Comparison of ENCODE assay signal across 16 cellular contexts in the genomic region with DNA sequence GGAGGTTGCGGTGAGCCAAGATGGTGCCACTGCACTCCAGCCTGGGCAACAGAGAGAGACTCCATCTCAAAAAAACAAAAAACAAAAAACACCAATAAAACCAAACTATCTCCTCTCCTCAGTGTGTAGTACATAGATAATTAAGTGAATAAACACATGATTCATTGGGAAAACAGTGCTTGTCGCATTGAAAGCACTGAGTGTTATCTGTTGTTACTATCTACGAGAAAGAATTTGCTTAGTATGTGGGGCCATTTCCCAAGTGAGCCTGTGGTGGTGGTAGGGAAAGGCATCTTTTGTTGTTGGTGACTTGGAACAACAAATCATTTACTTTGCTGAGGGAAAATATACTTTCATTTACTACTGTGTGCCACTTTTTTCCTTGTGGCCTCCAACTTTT. TPM values are rescaled to one million over a fixed set of nuclear protein-coding genes. Genes with fewer than 3 reads are reported as not detected.
DNase-seq lines count a peak whose midpoint lies in the region; ATAC-seq, FAIRE-seq and TF ChIP-seq lines count a peak whose summit lies in the region.
"Had no signal": no experiment of that assay in that cellular context is flagged by ENCODE, and none has a peak within 500 bp of the region (broad histone marks: within the 10 kb centered on the region; RNA-seq: fewer than 3 reads in every experiment).

No MANE protein-coding gene starts in this region.

- intact Hi-C loops in GM12878 (cut with micrococcal nuclease; ENCODE audit: unreplicated experiment), result no loop called here
- intact Hi-C loops in stomach (cut with DNase I; ENCODE audit: low total_unique reads), result no loop called here
- intact Hi-C loops in testis (cut with DNase I; ENCODE audit: low total_unique reads), result no loop called here

- in situ Hi-C loops in GM12878 (cut with MboI), result no loop called here

- ATAC-seq in GM12878, result no peak
- ATAC-seq in GM19324 (IDR thresholded peaks at IDR 0.05; ENCODE audit: low FRiP score, unreplicated experiment), result no peak
- ATAC-seq: stimulated activated naive B cell treated with anti-CD40 and anti-IgM and Interleukin-4, amounts not matched to agents 10 μg/mL and 1 μg/mL and 100 μg/mL, for 72 hours had no signal

- H2AFZ ChIP-seq in GM12878 (ENCODE audit: control insufficient read depth, low read depth, low read length), result no peak overlapping the region

- H3K36me3 ChIP-seq in GM12878 (ENCODE audit: control insufficient read depth in 2 of 2, insufficient read depth in 2 of 2, low read length in 1 of 2) (peaks cover 2 to 16% of the 10 kb centered on the region in 2 experiments; a peak in 3 of 4 replicates), stomach (peaks cover 0 to 25% (median 15%) of the 10 kb centered on the region in 4 donors), testis (ENCODE audit: low read depth, missing control alignments) (no peaks in the 10 kb centered on the region)
- H3K36me3 ChIP-seq: colonic mucosa had no signal

- no peaks in the 10 kb centered on the region for H3K9me3 ChIP-seq in GM12878 (replicated peaks; ENCODE audit: control insufficient read depth, insufficient read depth, low read length)
- no peaks in the 10 kb centered on the region for H3K9me3 ChIP-seq in stomach
- H3K9me3 ChIP-seq in testis, result no peaks in the 10 kb centered on the region
- H3K9me3 ChIP-seq: colonic mucosa had no signal

- SMC1A ChIA-PET in GM12878 (lab: Charles Lee; ENCODE audit: uncharacterized antibody, unreplicated experiment), result no interaction called here

- RAD21 ChIA-PET in GM12878 (lab: Charles Lee; ENCODE audit: unreplicated experiment), result no interaction called here

- H4K20me1 ChIP-seq in GM12878 (ENCODE audit: control insufficient read depth, insufficient read depth), result no peaks in the 10 kb centered on the region

- peaks cover 12% of the 10 kb centered on the region for H3K79me2 ChIP-seq in GM12878 (ENCODE audit: control insufficient read depth, insufficient read depth, low read length)

- no peak for TF ChIP-seq CTCF in AG09319 (IDR thresholded peaks at IDR 0.05; ENCODE audit: low read depth, low read length)
- TF ChIP-seq CTCF in GM12878 (IDR thresholded peaks at IDR 0.05 in 2 of 3, conservative IDR thresholded peaks at IDR 0.05 in 1 of 3; ENCODE audit: control insufficient read depth in 2 of 3, extremely low read depth in 1 of 3, insufficient read depth in 1 of 3, low read depth in 3 of 3, low read length in 3 of 3), result no peak
- TF ChIP-seq CTCF in stomach (IDR thresholded peaks at IDR 0.05), result no peak
- TF ChIP-seq CTCF in testis (IDR thresholded peaks at IDR 0.05), result no peak

- DNase-seq in AG09319 (ENCODE audit: extremely low read depth, low read depth), result peak; percentile 10
- peak; percentile 52 for DNase-seq in LHCN-M2 (ENCODE audit: low read depth)
- no peak for DNase-seq in GM12878 (ENCODE audit: low read depth, low spot score)
- DNase-seq in lung microvascular endothelial cell (ENCODE audit: low read depth in 2 of 2), result peak; percentile 31 to 53
- no peak for DNase-seq in globus pallidus (ENCODE audit: low spot score)
- DNase-seq in stomach, result no peak
- no peak for DNase-seq in testis
- DNase-seq: activated CD8-positive, alpha-beta memory T cell treated with anti-CD3 and anti-CD28 coated beads, Interleukin-2, amount 50 U/mL, for 48 hours; activated naive CD8-positive, alpha-beta T cell treated with anti-CD3 and anti-CD28 coated beads, Interleukin-2, amount 10 ng/mL, durations not matched to agents 7 days and 5 days; CD4-positive, alpha-beta T cell; colonic mucosa; NCI-H1436; NCI-H446 treated with DMSO at 0.1 percent for 48 hours; stimulated activated CD4-positive, alpha-beta T cell treated with anti-CD3 and anti-CD28 coated beads, Interleukin-4, amount 100 ng/mL, for 24 hours; stimulated activated naive B cell treated with anti-CD40 and anti-IgM and Interleukin-4, amounts not matched to agents 10 μg/mL and 1 μg/mL and 100 μg/mL, for 72 hours had no signal

- peak; percentile 18 for FAIRE-seq in GM12878 (lab: Jason Lieb, UNC)

- POLR2A ChIA-PET in GM12878 (lab: Charles Lee), result no interaction called here

- no peak overlapping the region for H3K4me2 ChIP-seq in GM12878 (ENCODE audit: control insufficient read depth, insufficient read depth)

- no peak for TF ChIP-seq POLR2A in GM12878 (IDR thresholded peaks at IDR 0.05; ENCODE audit: low read depth, low read length)
- no peak for TF ChIP-seq POLR2A in stomach (IDR thresholded peaks at IDR 0.05)
- no peak for TF ChIP-seq POLR2A in testis (IDR thresholded peaks at IDR 0.05)

- no peak overlapping the region for H3K9ac ChIP-seq in GM12878 (ENCODE audit: control insufficient read depth, insufficient read depth, low read length)

- no TSS peak for BruUV-seq in GM12878 (replicated peaks; lab: Mats Ljungman, UMichigan)

- WGBS in GM12878 (ENCODE audit: insufficient coverage, insufficient replicate concordance, low lambda C conversion rate, missing lambda C conversion rate), result 98% methylated on average over 3 of the region's 3 CpGs
- WGBS in stomach, 5 donors, result 61 to 81% (median 71%) methylated on average over 3 of the region's 3 CpGs
- 83 to 85% methylated on average over 3 of the region's 3 CpGs for WGBS in testis, 2 donors

- TF ChIP-seq EP300 in GM12878 (IDR thresholded peaks at IDR 0.05; ENCODE audit: borderline replicate concordance in 1 of 2, control insufficient read depth in 1 of 2, low read depth in 2 of 2, low read length in 2 of 2), result no peak
- TF ChIP-seq EP300 in stomach (IDR thresholded peaks at IDR 0.05), result no peak

- H3K27ac ChIP-seq in GM12878 (ENCODE audit: control insufficient read depth, insufficient read depth), result no peak overlapping the region
- no peak overlapping the region for H3K27ac ChIP-seq in stomach
- H3K27ac ChIP-seq in testis, result no peak overlapping the region
- H3K27ac ChIP-seq: colonic mucosa had no signal

- H3K27me3 ChIP-seq in GM12878 (replicated peaks in 1 of 2; ENCODE audit: control insufficient read depth in 2 of 2, insufficient read depth in 2 of 2, low read length in 1 of 2) (no peaks in the 10 kb centered on the region), stomach (no peaks in the 10 kb centered on the region), testis (no peaks in the 10 kb centered on the region)
- H3K27me3 ChIP-seq: colonic mucosa had no signal

- TF ChIP-seq RAD21 in GM12878 (IDR thresholded peaks at IDR 0.05; ENCODE audit: insufficient read depth, low read depth, low read length), result no peak

- CTCF ChIA-PET in GM12878 (lab: Yijun Ruan, JAX), result interaction anchor here (1.7 kb wide), 1 partner anchor 81 kb away, joined by 7 read pairs; no protein-coding TSS in a partner anchor

- H3K4me1 ChIP-seq in GM12878 (ENCODE audit: control insufficient read depth, insufficient read depth, low read length), result no peaks in the 10 kb centered on the region
- peaks cover 0 to 58% (median 28%) of the 10 kb centered on the region in 4 donors for H3K4me1 ChIP-seq in stomach
- peaks cover 5% of the 10 kb centered on the region for H3K4me1 ChIP-seq in testis
- H3K4me1 ChIP-seq: colonic mucosa had no signal

- H3K4me3 ChIP-seq in GM12878, result no peak overlapping the region
- H3K4me3 ChIP-seq in stomach, result no peak overlapping the region
- H3K4me3 ChIP-seq in testis, result no peak overlapping the region
- H3K4me3 ChIP-seq: colonic mucosa had no signal

RNA-seq across cellular contexts. Expression of a gene that starts 42.6 kb away (rescaled TPM):
- 13.7 and 18.8 TPM in 2 replicates for total RNA-seq in LHCN-M2 (2014; rRNA removed)
- polyA plus RNA-seq in LHCN-M2 (2012), result 5.4 TPM
- total RNA-seq in GM12878 (2013; cell fraction: nucleolus; rRNA removed), result 24.9 and 25.6 TPM in 2 replicates
- 11.4 and 14.3 TPM in 2 replicates for total RNA-seq in GM12878 (2014; rRNA removed)
- total RNA-seq in GM12878 (2014; rRNA removed; fragmentation: Illumina TruSeq; extraction: Trizol), result 23.7 and 24.8 TPM in 2 replicates
- 14.7 and 15.9 TPM in 2 replicates for total RNA-seq in GM12878 (2021)
- 5.2 TPM for polyA plus RNA-seq in GM12878 (2011; ENCODE audit: low read depth)
- 17.6 and 21.3 TPM in 2 replicates for polyA plus RNA-seq in GM12878 (2011; rRNA removed)
- polyA plus RNA-seq in GM12878 (2011; cell fraction: cytosol; rRNA removed), result 4.6 and 7.6 TPM in 2 replicates
- 8.6 TPM in 2 replicates for polyA plus RNA-seq in GM12878 (2011; cell fraction: nucleus; rRNA removed)
- 9.4 and 12.3 TPM in 2 replicates for polyA plus RNA-seq in GM12878 (2012)
- polyA plus RNA-seq in GM12878 (2014; fragmentation: Illumina TruSeq; extraction: Trizol), result 21.5 and 24.9 TPM in 2 replicates
- 1 to 10 TPM; 4.6 to 6.9 TPM for polyA plus RNA-seq in GM12878 (2014; fragmentation: Nextera tagmentation; extraction: Ambion mirVana)
- 9.2 and 10.0 TPM in 2 replicates for polyA plus RNA-seq in GM12878 (2014; rRNA removed)
- 1 to 10 TPM; 4.5 to 5.2 TPM for polyA plus RNA-seq in GM12878 (2016; fragmentation: Nextera tagmentation; extraction: Ambion mirVana)
- polyA minus RNA-seq in GM12878 (2011; rRNA and poly(A)+ RNA removed), result 20.5 and 30.3 TPM in 2 replicates
- polyA minus RNA-seq in GM12878 (2011; cell fraction: cytosol; rRNA and poly(A)+ RNA removed), result 6.9 and 13.3 TPM in 2 replicates
- polyA minus RNA-seq in GM12878 (2011; cell fraction: nucleus; rRNA and poly(A)+ RNA removed), result 5.8 and 11.3 TPM in 2 replicates
- total RNA-seq in lung microvascular endothelial cell, result 8.3 and 10.3 TPM in 2 replicates
- total RNA-seq in stomach, result 10 to 100 TPM; 11.0 to 68.3 (median 11.6) TPM
- 10 to 100 TPM in 1 of 3 donors, 1 to 10 TPM in 2; 4.2 to 15.4 (median 6.3) TPM for polyA plus RNA-seq in stomach
- 10 to 100 TPM; 38.1 to 40.1 TPM for total RNA-seq in testis
- polyA plus RNA-seq in testis (ENCODE audit: insufficient read depth, low read depth, low replicate concordance), result 33.0 TPM

RNA-seq across cellular contexts. Expression of a gene that starts 59.4 kb away (rescaled TPM):
- total RNA-seq in LHCN-M2 (2014; rRNA removed) (38.2 and 44.8 TPM in 2 replicates), GM12878 (2014; rRNA removed) (15.5 and 21.0 TPM in 2 replicates), GM12878 (2014; rRNA removed; fragmentation: Illumina TruSeq; extraction: Trizol) (20.1 and 21.3 TPM in 2 replicates), GM12878 (2021) (12.8 and 13.2 TPM in 2 replicates), lung microvascular endothelial cell (8.7 and 10.5 TPM in 2 replicates), stomach (10 to 100 TPM in 2 of 5 donors, 1 to 10 TPM in 1, not detected in 2; 8.8 to 14.6 (median 12.1) TPM), testis (10 to 100 TPM; 21.7 to 31.4 TPM)
- 32.7 TPM for polyA plus RNA-seq in LHCN-M2 (2012)
- total RNA-seq in GM12878 (2013; cell fraction: nucleolus; rRNA removed), result 7.0 and 7.6 TPM in 2 replicates
- 10.9 TPM for polyA plus RNA-seq in GM12878 (2011; ENCODE audit: low read depth)
- polyA plus RNA-seq in GM12878 (2011; rRNA removed) (36.3 and 48.0 TPM in 2 replicates), GM12878 (2014; fragmentation: Illumina TruSeq; extraction: Trizol) (20.9 and 24.3 TPM in 2 replicates), GM12878 (2014; fragmentation: Nextera tagmentation; extraction: Ambion mirVana) (10 to 100 TPM; 75.6 to 94.2 TPM), GM12878 (2014; rRNA removed) (18.8 and 25.7 TPM in 2 replicates), GM12878 (2016; fragmentation: Nextera tagmentation; extraction: Ambion mirVana) (10 to 100 TPM; 34.8 to 36.0 TPM), stomach (10 to 100 TPM; 14.5 to 18.2 (median 16.7) TPM), testis (ENCODE audit: insufficient read depth, low read depth, low replicate concordance) (27.9 TPM)
- 12.2 and 14.0 TPM in 2 replicates for polyA plus RNA-seq in GM12878 (2011; cell fraction: cytosol; rRNA removed)
- polyA plus RNA-seq in GM12878 (2011; cell fraction: nucleus; rRNA removed), result 9.8 and 12.7 TPM in 2 replicates
- polyA plus RNA-seq in GM12878 (2012), result 17.0 and 20.6 TPM in 2 replicates
- polyA minus RNA-seq in GM12878 (2011; rRNA and poly(A)+ RNA removed), result 11.5 and 11.6 TPM in 2 replicates
- 3.1 and 6.0 TPM in 2 replicates for polyA minus RNA-seq in GM12878 (2011; cell fraction: cytosol; rRNA and poly(A)+ RNA removed)
- polyA minus RNA-seq in GM12878 (2011; cell fraction: nucleus; rRNA and poly(A)+ RNA removed), result 3.4 and 4.4 TPM in 2 replicates

RNA-seq across cellular contexts. Expression of a gene that starts 59.7 kb away (rescaled TPM):
- total RNA-seq in LHCN-M2 (2014; rRNA removed) (49.6 and 51.7 TPM in 2 replicates), GM12878 (2014; rRNA removed) (29.2 and 35.3 TPM in 2 replicates), GM12878 (2014; rRNA removed; fragmentation: Illumina TruSeq; extraction: Trizol) (35.1 and 35.7 TPM in 2 replicates), GM12878 (2021) (30.4 and 33.6 TPM in 2 replicates), lung microvascular endothelial cell (7.7 and 8.7 TPM in 2 replicates), stomach (10 to 100 TPM in 4 of 5 donors, 1 to 10 TPM in 1; 4.6 to 42.9 (median 26.8) TPM), testis (10 to 100 TPM; 26.6 to 35.3 TPM)
- 10.3 TPM for polyA plus RNA-seq in LHCN-M2 (2012)
- total RNA-seq in GM12878 (2013; cell fraction: nucleolus; rRNA removed), result 98.2 and 101 TPM in 2 replicates
- polyA plus RNA-seq in GM12878 (2011; ENCODE audit: low read depth), result 9.0 TPM
- polyA plus RNA-seq in GM12878 (2011; rRNA removed) (41.8 and 69.0 TPM in 2 replicates), GM12878 (2014; fragmentation: Illumina TruSeq; extraction: Trizol) (40.3 and 50.4 TPM in 2 replicates), GM12878 (2014; fragmentation: Nextera tagmentation; extraction: Ambion mirVana) (10 to 100 TPM; 12.9 to 14.1 TPM), GM12878 (2014; rRNA removed) (22.0 and 23.8 TPM in 2 replicates), GM12878 (2016; fragmentation: Nextera tagmentation; extraction: Ambion mirVana) (10 to 100 TPM; 21.0 to 24.7 TPM), stomach (1 to 10 TPM; 2.0 to 4.5 (median 2.0) TPM), testis (ENCODE audit: insufficient read depth, low read depth, low replicate concordance) (13.9 TPM)
- polyA plus RNA-seq in GM12878 (2011; cell fraction: cytosol; rRNA removed), result 12.3 and 15.8 TPM in 2 replicates
- 32.1 and 34.3 TPM in 2 replicates for polyA plus RNA-seq in GM12878 (2011; cell fraction: nucleus; rRNA removed)
- polyA plus RNA-seq in GM12878 (2012), result 17.4 and 21.1 TPM in 2 replicates
- polyA minus RNA-seq in GM12878 (2011; rRNA and poly(A)+ RNA removed), result 32.5 and 41.2 TPM in 2 replicates
- polyA minus RNA-seq in GM12878 (2011; cell fraction: cytosol; rRNA and poly(A)+ RNA removed), result 12.6 and 13.6 TPM in 2 replicates
- 29.0 and 31.5 TPM in 2 replicates for polyA minus RNA-seq in GM12878 (2011; cell fraction: nucleus; rRNA and poly(A)+ RNA removed)

Comparison
In these comparisons a context has a peak if more than half of its experiments do, and no peak if none do; other contexts are left out.
1. DNase-seq: peak in AG09319 (single experiment), LHCN-M2 (single experiment) and lung microvascular endothelial cell (2 of 2); none in GM12878 (single experiment), globus pallidus (single experiment), stomach (single experiment) and testis (single experiment).